Comparison of ENCODE assay signal across 8 cellular contexts in the genomic region with DNA sequence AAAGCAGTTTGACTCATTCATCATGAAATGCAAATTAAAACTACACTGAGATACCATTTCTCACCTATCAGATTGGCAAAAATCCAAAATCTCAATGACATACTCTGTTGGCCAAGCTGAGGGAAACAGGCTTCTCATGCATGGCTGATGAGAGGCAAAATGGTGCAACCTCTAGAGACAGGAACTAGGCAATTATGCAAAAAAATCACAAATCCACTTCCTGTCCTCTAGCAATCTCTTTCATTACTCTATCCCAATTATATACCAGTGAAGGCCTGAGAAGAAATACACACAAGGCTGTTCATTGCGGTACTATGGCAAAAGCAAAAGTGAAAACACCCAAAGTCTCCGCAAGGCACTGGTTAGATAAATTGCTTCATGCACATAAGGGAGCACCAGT. TPM values are rescaled to one million over a fixed set of nuclear protein-coding genes. Genes with fewer than 3 reads are reported as not detected.
DNase-seq lines count a peak whose midpoint lies in the region; ATAC-seq and TF ChIP-seq lines count a peak whose summit lies in the region.

No MANE protein-coding gene starts in this region.

- peak; percentile 96 for ATAC-seq in GM19452 (IDR thresholded peaks at IDR 0.05; ENCODE audit: unreplicated experiment)
- peak; percentile 95 for ATAC-seq in HG03103 (IDR thresholded peaks at IDR 0.05; ENCODE audit: low read depth, unreplicated experiment)

- TF ChIP-seq CTCF in foreskin fibroblast (IDR thresholded peaks at IDR 0.05; ENCODE audit: low read depth, low read length) (no peak), ascending aorta (IDR thresholded peaks at IDR 0.05) (no peak)

- H3K36me3 ChIP-seq in ascending aorta, result no peaks in the 10 kb centered on the region

- intact Hi-C loops in ascending aorta (cut with DNase I), result no loop called here

- no peak overlapping the region for H3K4me3 ChIP-seq in foreskin fibroblast (ENCODE audit: low read depth in 1 of 2, low read length in 2 of 2)
- no peak overlapping the region for H3K4me3 ChIP-seq in ascending aorta

- H3K9me3 ChIP-seq in ascending aorta, result no peaks in the 10 kb centered on the region

- DNase-seq in EH (ENCODE audit: low read depth), result peak; percentile 42
- DNase-seq in NCI-H345 treated with DMSO at 0.1 percent for 48 hours (lab: John Stamatoyannopoulos, UW; ENCODE audit: unreplicated experiment), result peak; percentile 55
- DNase-seq in foreskin fibroblast, result no peak
- DNase-seq in NCI-H1930 (lab: John Stamatoyannopoulos, UW), result no peak
- no peak for DNase-seq in ascending aorta (ENCODE audit: low spot score in 2 of 2)
- no peak for DNase-seq in activated CD8-positive, alpha-beta memory T cell treated with anti-CD3 and anti-CD28 coated beads, Interleukin-2, amount 50 U/mL, for 48 hours

- no peak overlapping the region for H3K27ac ChIP-seq in ascending aorta

- no peaks in the 10 kb centered on the region for H3K27me3 ChIP-seq in ascending aorta

- H3K4me1 ChIP-seq in ascending aorta, result no peaks in the 10 kb centered on the region

RNA-seq across cellular contexts. Expression of a gene that starts 25.9 kb away (rescaled TPM):
- total RNA-seq in ascending aorta, result 7.3 TPM

Comparison
In these comparisons a context has a peak if more than half of its experiments do, and no peak if none do; other contexts are left out.
1. DNase-seq: peak in EH (single experiment) and NCI-H345 treated with DMSO at 0.1 percent for 48 hours (single experiment); none in foreskin fibroblast (0 of 2), NCI-H1930 (0 of 2), ascending aorta (0 of 2) and activated CD8-positive, alpha-beta memory T cell treated with anti-CD3 and anti-CD28 coated beads, Interleukin-2, amount 50 U/mL, for 48 hours (single experiment).